ENCODE assay signal across 15 cellular contexts in the genomic region with DNA sequence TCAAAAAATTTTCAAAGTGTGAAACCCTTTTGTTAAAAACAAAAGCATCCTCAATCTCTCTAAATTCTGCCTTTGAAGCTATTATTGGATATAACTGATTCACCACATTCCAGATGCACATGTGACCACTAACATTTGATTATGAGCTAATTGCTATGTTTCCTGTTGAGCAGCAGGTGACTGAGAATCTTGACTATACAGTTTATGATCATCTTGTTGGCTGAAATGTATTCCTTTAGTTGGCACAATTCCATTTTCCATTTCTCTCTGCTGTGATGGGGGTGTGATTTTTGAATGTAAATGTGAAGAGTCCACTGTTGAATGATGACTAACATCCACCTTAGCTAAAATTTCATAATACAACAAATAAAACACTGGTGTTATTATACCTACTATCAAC. TPM values are rescaled to one million over a fixed set of nuclear protein-coding genes. Genes with fewer than 3 reads are reported as not detected.
A peak's percentile ranks its signal among the peaks of the same experiment; 100 is the strongest.
DNase-seq lines count a peak whose midpoint lies in the region; ATAC-seq and TF ChIP-seq lines count a peak whose summit lies in the region.
"Had no signal": no experiment of that assay in that cellular context is flagged by ENCODE, and none has a peak within 500 bp of the region (broad histone marks: within the 10 kb centered on the region; RNA-seq: fewer than 3 reads in every experiment).

No MANE protein-coding gene starts in this region.

- POLR2A ChIA-PET in activated CD8-positive, alpha-beta T cell treated with anti-CD3 and anti-CD28 coated beads for 36 hours (lab: Charles Lee): interaction anchor here (0.6 to 1.0 kb wide), 2 partner anchors 9 to 115 kb away, joined by 3 to 6 read pairs; no protein-coding TSS in a partner anchor
- POLR2A ChIA-PET in activated CD8-positive, alpha-beta T cell treated with anti-CD3 and anti-CD28 coated beads, Interleukin-2, amount 10 ng/mL, durations not matched to agents 7 days and 5 days (lab: Charles Lee): interaction anchor here (0.7 to 1.9 kb wide), 2 partner anchors 44 to 109 kb away, joined by 3 to 5 read pairs; a partner anchor contains a TSS
- POLR2A ChIA-PET in WTC11 (lab: Charles Lee): no interaction called here

- no peak for ATAC-seq in activated CD8-positive, alpha-beta T cell treated with anti-CD3 and anti-CD28 coated beads for 36 hours
- no peak for ATAC-seq in activated CD8-positive, alpha-beta T cell treated with anti-CD3 and anti-CD28 coated beads, Interleukin-2, amount 10 ng/mL, durations not matched to agents 7 days and 5 days
- no peak for ATAC-seq in WTC11
- ATAC-seq in HG02759 (IDR thresholded peaks at IDR 0.05; ENCODE audit: unreplicated experiment): no peak

- CTCF ChIA-PET in activated CD8-positive, alpha-beta T cell treated with anti-CD3 and anti-CD28 coated beads for 36 hours (lab: Charles Lee): no interaction called here
- CTCF ChIA-PET in activated CD8-positive, alpha-beta T cell treated with anti-CD3 and anti-CD28 coated beads, Interleukin-2, amount 10 ng/mL, durations not matched to agents 7 days and 5 days (lab: Charles Lee): interaction anchor here (1.1 to 1.3 kb wide), 3 partner anchors 10 to 79 kb away, joined by 3 to 6 read pairs (median 4); a partner anchor contains a TSS
- CTCF ChIA-PET in WTC11 (lab: Charles Lee): no interaction called here

- H3K27ac Mint-ChIP-seq in activated CD8-positive, alpha-beta T cell treated with anti-CD3 and anti-CD28 coated beads for 36 hours: peak overlapping the region; percentile 17
- no peak overlapping the region for H3K27ac Mint-ChIP-seq in activated CD8-positive, alpha-beta T cell treated with anti-CD3 and anti-CD28 coated beads, Interleukin-2, amount 10 ng/mL, durations not matched to agents 7 days and 5 days
- no peak overlapping the region for H3K27ac Mint-ChIP-seq in WTC11
- H3K27ac Mint-ChIP-seq: activated naive CD4-positive, alpha-beta T cell treated with anti-CD3 and anti-CD28 coated beads for 36 hours had no signal

- H3K9me3 ChIP-seq in SK-N-MC (ENCODE audit: low read depth, low read length): no peaks in the 10 kb centered on the region

- H3K27ac ChIP-seq in SK-N-MC: peak overlapping the region; percentile 64
- H3K27ac ChIP-seq: dorsolateral prefrontal cortex had no signal

- H3K4me3 ChIP-seq in SK-N-MC: no peak overlapping the region
- H3K4me3 ChIP-seq: dorsolateral prefrontal cortex, smooth muscle cell had no signal

- DNase-seq in activated CD8-positive, alpha-beta T cell treated with anti-CD3 and anti-CD28 coated beads for 36 hours: no peak
- DNase-seq in activated CD8-positive, alpha-beta T cell treated with anti-CD3 and anti-CD28 coated beads, Interleukin-2, amount 10 ng/mL, durations not matched to agents 7 days and 5 days: no peak
- DNase-seq in NCI-H146 (lab: John Stamatoyannopoulos, UW): peak; percentile 70
- DNase-seq in SK-N-MC (ENCODE audit: low read depth, low spot score): peak; percentile 70
- DNase-seq in renal cortical epithelial cell (ENCODE audit: low read depth): peak; percentile 58
- DNase-seq in GM19240 (ENCODE audit: insufficient read length, low spot score): no peak
- no peak for DNase-seq in WTC11 (ENCODE audit: low spot score)
- DNase-seq: activated CD4-positive, CD25-positive, alpha-beta regulatory T cell treated with anti-CD3 and anti-CD28 coated beads, Interleukin-2, amount 50 U/mL, for 72 hours; activated naive CD4-positive, alpha-beta T cell treated with anti-CD3 and anti-CD28 coated beads for 36 hours; dorsolateral prefrontal cortex; hippocampal formation; Karpas-422; stimulated activated CD8-positive, alpha-beta memory T cell treated with anti-CD3 and anti-CD28 coated beads, Interleukin-4, amount 100 ng/mL, for 48 hours had no signal

- H3K4me3 Mint-ChIP-seq in activated CD8-positive, alpha-beta T cell treated with anti-CD3 and anti-CD28 coated beads for 36 hours: no peak overlapping the region
- H3K4me3 Mint-ChIP-seq in activated CD8-positive, alpha-beta T cell treated with anti-CD3 and anti-CD28 coated beads, Interleukin-2, amount 10 ng/mL, durations not matched to agents 7 days and 5 days: no peak overlapping the region
- no peak overlapping the region for H3K4me3 Mint-ChIP-seq in WTC11
- H3K4me3 Mint-ChIP-seq: activated naive CD4-positive, alpha-beta T cell treated with anti-CD3 and anti-CD28 coated beads for 36 hours had no signal

- intact Hi-C loops in activated CD8-positive, alpha-beta T cell treated with anti-CD3 and anti-CD28 coated beads for 36 hours (cut with micrococcal nuclease): no loop called here

- peaks cover 8% of the 10 kb centered on the region for H3K4me1 Mint-ChIP-seq in activated CD8-positive, alpha-beta T cell treated with anti-CD3 and anti-CD28 coated beads for 36 hours (ENCODE audit: low read depth)
- peaks cover 6% of the 10 kb centered on the region for H3K4me1 Mint-ChIP-seq in activated CD8-positive, alpha-beta T cell treated with anti-CD3 and anti-CD28 coated beads, Interleukin-2, amount 10 ng/mL, durations not matched to agents 7 days and 5 days (ENCODE audit: low read depth)
- no peaks in the 10 kb centered on the region for H3K4me1 Mint-ChIP-seq in WTC11

- no peaks in the 10 kb centered on the region for H3K27me3 Mint-ChIP-seq in activated CD8-positive, alpha-beta T cell treated with anti-CD3 and anti-CD28 coated beads for 36 hours
- H3K27me3 Mint-ChIP-seq in activated CD8-positive, alpha-beta T cell treated with anti-CD3 and anti-CD28 coated beads, Interleukin-2, amount 10 ng/mL, durations not matched to agents 7 days and 5 days (ENCODE audit: low read depth): no peaks in the 10 kb centered on the region
- H3K27me3 Mint-ChIP-seq in WTC11 (ENCODE audit: low read depth): no peaks in the 10 kb centered on the region

- H3K36me3 ChIP-seq in SK-N-MC (ENCODE audit: insufficient read depth, low read length): peaks cover 54% of the 10 kb centered on the region

- H3K9me3 Mint-ChIP-seq in activated CD8-positive, alpha-beta T cell treated with anti-CD3 and anti-CD28 coated beads for 36 hours: no peaks in the 10 kb centered on the region
- H3K9me3 Mint-ChIP-seq in activated CD8-positive, alpha-beta T cell treated with anti-CD3 and anti-CD28 coated beads, Interleukin-2, amount 10 ng/mL, durations not matched to agents 7 days and 5 days (ENCODE audit: insufficient read depth): no peaks in the 10 kb centered on the region
- H3K9me3 Mint-ChIP-seq in WTC11: no peaks in the 10 kb centered on the region
- H3K9me3 Mint-ChIP-seq: activated naive CD4-positive, alpha-beta T cell treated with anti-CD3 and anti-CD28 coated beads for 36 hours had no signal

- H3K9ac ChIP-seq in SK-N-MC (ENCODE audit: insufficient read length): no peak overlapping the region

- no peak for TF ChIP-seq CTCF in activated CD8-positive, alpha-beta T cell treated with anti-CD3 and anti-CD28 coated beads for 36 hours (IDR thresholded peaks at IDR 0.05)
- TF ChIP-seq CTCF in WTC11 (IDR thresholded peaks at IDR 0.05): no peak

- H3K36me3 Mint-ChIP-seq in activated CD8-positive, alpha-beta T cell treated with anti-CD3 and anti-CD28 coated beads for 36 hours (ENCODE audit: low read depth): peaks cover 32% of the 10 kb centered on the region
- peaks cover 49% of the 10 kb centered on the region for H3K36me3 Mint-ChIP-seq in activated CD8-positive, alpha-beta T cell treated with anti-CD3 and anti-CD28 coated beads, Interleukin-2, amount 10 ng/mL, durations not matched to agents 7 days and 5 days (ENCODE audit: low read depth)
- H3K36me3 Mint-ChIP-seq in WTC11: peaks cover 24% of the 10 kb centered on the region

TF ChIP-seq in WTC11, 78 proteins besides CTCF, POLR2A, EP300 and RAD21 (continues in another document):
- TF ChIP-seq, protein P1, sequence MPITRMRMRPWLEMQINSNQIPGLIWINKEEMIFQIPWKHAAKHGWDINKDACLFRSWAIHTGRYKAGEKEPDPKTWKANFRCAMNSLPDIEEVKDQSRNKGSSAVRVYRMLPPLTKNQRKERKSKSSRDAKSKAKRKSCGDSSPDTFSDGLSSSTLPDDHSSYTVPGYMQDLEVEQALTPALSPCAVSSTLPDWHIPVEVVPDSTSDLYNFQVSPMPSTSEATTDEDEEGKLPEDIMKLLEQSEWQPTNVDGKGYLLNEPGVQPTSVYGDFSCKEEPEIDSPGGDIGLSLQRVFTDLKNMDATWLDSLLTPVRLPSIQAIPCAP (CRISPR knock-in tag; IDR thresholded peaks at IDR 0.05): no peak
- TF ChIP-seq TCF7 (CRISPR knock-in tag; IDR thresholded peaks at IDR 0.05; ENCODE audit: low read depth): no peak
- TF ChIP-seq OVOL2 (CRISPR knock-in tag; IDR thresholded peaks at IDR 0.05; ENCODE audit: borderline replicate concordance): no peak
- no peak for TF ChIP-seq GRHL2 (CRISPR knock-in tag; IDR thresholded peaks at IDR 0.05; ENCODE audit: insufficient replicate concordance, severe bottlenecking)
- TF ChIP-seq MXD4 (CRISPR knock-in tag; IDR thresholded peaks at IDR 0.05; ENCODE audit: borderline replicate concordance): no peak
- TF ChIP-seq JAZF1 (CRISPR knock-in tag; IDR thresholded peaks at IDR 0.05): no peak
- no peak for TF ChIP-seq PRRX2 (CRISPR knock-in tag; IDR thresholded peaks at IDR 0.05)

RNA-seq across cellular contexts. Expression of a gene that starts 10.7 kb away (rescaled TPM):
- 10 to 100 TPM; 14.2 to 14.7 TPM for total RNA-seq in activated CD8-positive, alpha-beta T cell treated with anti-CD3 and anti-CD28 coated beads for 36 hours
- 10 to 100 TPM; 18.3 to 19.0 TPM for total RNA-seq in activated CD8-positive, alpha-beta T cell treated with anti-CD3 and anti-CD28 coated beads, Interleukin-2, amount 10 ng/mL, durations not matched to agents 7 days and 5 days
- total RNA-seq in renal cortical epithelial cell: 24.5 and 28.3 TPM in 2 replicates
- total RNA-seq in WTC11 (2021): 13.4 to 15.8 TPM (median 14.8 TPM) in 3 replicates

RNA-seq across cellular contexts. Expression of a gene that starts 39.9 kb away (rescaled TPM):
- total RNA-seq in activated CD8-positive, alpha-beta T cell treated with anti-CD3 and anti-CD28 coated beads for 36 hours: under 1 TPM in 1 of 2 experiments, not detected in 1; 0.18 TPM
- under 1 TPM in 1 of 2 experiments, not detected in 1; 0.26 TPM for total RNA-seq in activated CD8-positive, alpha-beta T cell treated with anti-CD3 and anti-CD28 coated beads, Interleukin-2, amount 10 ng/mL, durations not matched to agents 7 days and 5 days
- 0.35 and 0.55 TPM in 2 replicates for total RNA-seq in renal cortical epithelial cell
- total RNA-seq in WTC11 (2021): 69.5 to 74.5 TPM (median 69.8 TPM) in 3 replicates
- total RNA-seq: activated naive CD4-positive, alpha-beta T cell treated with anti-CD3 and anti-CD28 coated beads for 36 hours had no signal

RNA-seq across cellular contexts. Expression of a gene that starts 44.0 kb away (rescaled TPM):
- 10 to 100 TPM; 24.0 to 27.1 TPM for total RNA-seq in activated CD8-positive, alpha-beta T cell treated with anti-CD3 and anti-CD28 coated beads for 36 hours
- 1 to 10 TPM; 5.5 to 5.8 TPM for total RNA-seq in activated CD8-positive, alpha-beta T cell treated with anti-CD3 and anti-CD28 coated beads, Interleukin-2, amount 10 ng/mL, durations not matched to agents 7 days and 5 days
- total RNA-seq in renal cortical epithelial cell (2.7 and 10.8 TPM in 2 replicates), WTC11 (2021) (61.0 to 95.4 TPM (median 63.6 TPM) in 3 replicates)

RNA-seq across cellular contexts. Expression of a gene that starts 44.1 kb away (rescaled TPM):
- 1 to 10 TPM; 4.9 to 5.2 TPM for total RNA-seq in activated CD8-positive, alpha-beta T cell treated with anti-CD3 and anti-CD28 coated beads for 36 hours
- 1 to 10 TPM; 5.1 to 5.5 TPM for total RNA-seq in activated CD8-positive, alpha-beta T cell treated with anti-CD3 and anti-CD28 coated beads, Interleukin-2, amount 10 ng/mL, durations not matched to agents 7 days and 5 days
- total RNA-seq in renal cortical epithelial cell (4.2 and 5.6 TPM in 2 replicates), WTC11 (2021) (5.9 to 6.4 TPM (median 6.3 TPM) in 3 replicates)

Comparison
In these comparisons a context has a peak if more than half of its experiments do, and no peak if none do; other contexts are left out.
1. DNase-seq: peak in NCI-H146 (single experiment), SK-N-MC (single experiment) and renal cortical epithelial cell (single experiment); none in activated CD8-positive, alpha-beta T cell treated with anti-CD3 and anti-CD28 coated beads for 36 hours (single experiment), activated CD8-positive, alpha-beta T cell treated with anti-CD3 and anti-CD28 coated beads, Interleukin-2, amount 10 ng/mL, durations not matched to agents 7 days and 5 days (single experiment), GM19240 (single experiment) and WTC11 (single experiment).
2. RNA of a gene that starts 39.9 kb away (total RNA-seq): 69.5 to 74.5 TPM in WTC11; 0.35 to 0.55 TPM in renal cortical epithelial cell, 0.26 TPM in activated CD8-positive, alpha-beta T cell treated with anti-CD3 and anti-CD28 coated beads, Interleukin-2, amount 10 ng/mL, durations not matched to agents 7 days and 5 days and 0.18 TPM in activated CD8-positive, alpha-beta T cell treated with anti-CD3 and anti-CD28 coated beads for 36 hours; every median in the first group is over 10 times any median in the second.